Comparison of ENCODE assay signal across 18 cellular contexts in the genomic region with DNA sequence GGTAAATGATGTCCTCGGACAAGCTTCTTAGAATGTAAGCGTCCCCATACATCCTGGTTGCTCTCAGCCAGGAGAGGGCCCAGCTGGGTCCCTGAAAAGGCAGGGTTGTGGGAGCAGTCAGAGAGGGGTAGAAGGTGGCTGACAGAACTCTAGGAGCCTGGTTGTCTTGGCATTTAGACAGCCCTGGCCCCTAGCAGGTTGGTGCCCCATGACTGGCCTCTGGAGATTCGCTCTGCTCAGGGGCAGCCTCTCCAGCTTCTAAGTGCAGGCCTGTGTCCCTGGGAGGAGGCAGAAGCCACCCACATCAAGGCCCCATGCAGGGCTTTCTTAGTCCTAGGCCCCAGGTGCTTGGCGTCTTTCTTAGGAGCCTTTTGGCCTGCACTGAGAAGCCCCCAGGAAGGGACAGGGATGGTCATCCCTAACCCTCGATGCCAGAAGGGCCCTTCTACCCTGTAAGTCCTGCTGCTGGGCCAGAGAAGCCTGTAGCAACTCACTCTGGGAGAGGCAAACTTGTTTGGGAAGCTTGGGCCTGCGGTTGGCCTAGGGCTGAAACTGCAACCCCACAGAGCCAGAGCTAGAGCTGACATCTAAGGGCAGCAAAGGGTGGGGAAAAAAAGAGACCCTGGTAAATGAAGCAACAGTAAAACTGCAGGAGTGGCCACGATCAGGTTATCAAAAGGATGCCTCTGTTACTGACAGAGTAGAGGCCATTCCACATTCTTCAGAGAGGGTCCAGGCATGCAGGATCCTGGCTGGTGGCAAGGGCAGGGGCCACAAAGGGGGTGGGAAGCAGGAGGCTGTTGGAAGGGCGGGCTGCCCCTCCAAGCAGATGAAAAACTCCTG. TPM values are rescaled to one million over a fixed set of nuclear protein-coding genes. Genes with fewer than 3 reads are reported as not detected.
DNase-seq lines count a peak whose midpoint lies in the region; ATAC-seq and TF ChIP-seq lines count a peak whose summit lies in the region.
"Had no signal": no experiment of that assay in that cellular context is flagged by ENCODE, and none has a peak within 500 bp of the region (broad histone marks: within the 10 kb centered on the region; RNA-seq: fewer than 3 reads in every experiment).

No MANE protein-coding gene starts in this region.

- no peak overlapping the region for H3K27ac Mint-ChIP-seq in neural crest cell (ENCODE audit: unreplicated experiment)

- H3K9me3 ChIP-seq in right atrium auricular region, result no peaks in the 10 kb centered on the region
- H3K9me3 ChIP-seq in hepatocyte (ENCODE audit: low read depth), result no peaks in the 10 kb centered on the region
- H3K9me3 ChIP-seq: HAP-1 had no signal

- H3K4me1 Mint-ChIP-seq in neural crest cell, result peaks cover 23% of the 10 kb centered on the region

- no peaks in the 10 kb centered on the region for H3K9me3 Mint-ChIP-seq in neural crest cell

- TF ChIP-seq CTCF in right atrium auricular region (IDR thresholded peaks at IDR 0.05) (no peak), hepatocyte (IDR thresholded peaks at IDR 0.05; ENCODE audit: poor library complexity) (no peak), neural crest cell (conservative IDR thresholded peaks at IDR 0.05) (no peak)

- H4K20me1 ChIP-seq in hepatocyte (ENCODE audit: insufficient read depth, poor library complexity, severe bottlenecking), result peaks cover 6% of the 10 kb centered on the region

- H3K79me2 ChIP-seq in hepatocyte, result peaks cover 31% of the 10 kb centered on the region

- H3K36me3 ChIP-seq in right atrium auricular region (no peaks in the 10 kb centered on the region), hepatocyte (replicated peaks; ENCODE audit: insufficient read depth, low read depth) (no peaks in the 10 kb centered on the region)
- H3K36me3 ChIP-seq: BLaER1, HAP-1 had no signal

- intact Hi-C loops in Right ventricle myocardium superior (cut with DNase I), result no loop called here

- H3K27ac ChIP-seq in right atrium auricular region (no peak overlapping the region), hepatocyte (peak overlapping the region; percentile 87)
- H3K27ac ChIP-seq: BLaER1 had no signal

- no peak overlapping the region for H2AFZ ChIP-seq in hepatocyte

- 70% methylated on average over 8 of the region's 8 CpGs for WGBS in hepatocyte (ENCODE audit: low lambda C conversion rate, missing lambda C conversion rate)

- DNase-seq in right atrium auricular region (ENCODE audit: low spot score) (peak; percentile 34), Right ventricle myocardium superior (no peak), hepatocyte (ENCODE audit: low spot score) (no peak), neural crest cell (ENCODE audit: low read depth, low spot score) (no peak), NCI-H187 treated with DMSO at 0.1 percent for 48 hours (lab: John Stamatoyannopoulos, UW) (no peak), erythroblast (lab: John Stamatoyannopoulos, UW) (no peak)
- no peak for DNase-seq in effector CD8-positive, alpha-beta T cell (lab: John Stamatoyannopoulos, UW)
- DNase-seq: IMR-90, NCI-H1436, NCI-H2081 treated with DMSO at 0.1 percent for 48 hours, NCI-H226, NCI-H526 treated with DMSO at 0.1 percent for 48 hours had no signal

- no peak overlapping the region for H3K4me3 ChIP-seq in right atrium auricular region
- no peak overlapping the region for H3K4me3 ChIP-seq in hepatocyte
- H3K4me3 ChIP-seq: BLaER1, HAP-1 had no signal

- H3K27me3 ChIP-seq in right atrium auricular region, result peaks cover 19 to 45% of the 10 kb centered on the region in 2 donors
- H3K27me3 ChIP-seq in hepatocyte, result peaks cover 97% of the 10 kb centered on the region

- peaks cover 100% of the 10 kb centered on the region for H3K27me3 Mint-ChIP-seq in neural crest cell (ENCODE audit: low read depth)

- peak overlapping the region; percentile 64 for H3K4me3 Mint-ChIP-seq in neural crest cell

- H3K4me2 ChIP-seq in hepatocyte, result no peak overlapping the region
- H3K4me2 ChIP-seq: BLaER1 had no signal

- no peaks in the 10 kb centered on the region for H3K36me3 Mint-ChIP-seq in neural crest cell (ENCODE audit: low read depth)

- H3K4me1 ChIP-seq in right atrium auricular region (peaks cover 0 to 33% of the 10 kb centered on the region in 2 donors), hepatocyte (ENCODE audit: insufficient read depth) (peaks cover 10% of the 10 kb centered on the region)
- H3K4me1 ChIP-seq: BLaER1 had no signal

- TF ChIP-seq POLR2A in erythroblast (IDR thresholded peaks at IDR 0.05; ENCODE audit: low read length), result no peak

- no peaks in the 10 kb centered on the region for H3K9me2 ChIP-seq in hepatocyte (replicated peaks; ENCODE audit: insufficient read depth)

- ATAC-seq in Right ventricle myocardium superior (ENCODE audit: poor library complexity) (no peak), HG02870 (IDR thresholded peaks at IDR 0.05; ENCODE audit: unreplicated experiment) (no peak)

RNA-seq across cellular contexts. Expression of gene CDX2, which starts 2.9 kb away (rescaled TPM):
- total RNA-seq in right atrium auricular region (not detected), Right ventricle myocardium superior (not detected), hepatocyte (34.6 and 40.0 TPM in 2 replicates), neural crest cell (1.3 and 2.4 TPM in 2 replicates)
- 52.4 and 60.6 TPM in 2 replicates for polyA plus RNA-seq in hepatocyte
- total RNA-seq: Daoy, IMR-90, LHCN-M2 had no signal
- polyA plus RNA-seq: IMR-90 had no signal

RNA-seq across cellular contexts. Expression of gene URAD, which starts 16.5 kb away (rescaled TPM):
- not detected for total RNA-seq in right atrium auricular region
- not detected for total RNA-seq in Right ventricle myocardium superior
- 13.5 and 18.2 TPM in 2 replicates for total RNA-seq in hepatocyte
- polyA plus RNA-seq in hepatocyte, result 35.7 and 38.1 TPM in 2 replicates
- total RNA-seq in neural crest cell, result 0.26 TPM in 1 of 2 replicates, not detected in the other
- total RNA-seq: Daoy, IMR-90, LHCN-M2, SK-MEL-5 had no signal
- polyA plus RNA-seq: IMR-90 had no signal

RNA-seq across cellular contexts. Expression of gene PDX1, which starts 52.2 kb away (rescaled TPM):
- total RNA-seq in right atrium auricular region (not detected), Right ventricle myocardium superior (not detected), hepatocyte (0.20 and 1.3 TPM in 2 replicates), neural crest cell (not detected in 2 replicates)
- 0.95 and 1.8 TPM in 2 replicates for polyA plus RNA-seq in hepatocyte
- total RNA-seq: Daoy, IMR-90, LHCN-M2, SK-MEL-5 had no signal
- polyA plus RNA-seq: IMR-90 had no signal

Comparison
In these comparisons a context has a peak if more than half of its experiments do, and no peak if none do; other contexts are left out.
1. RNA of gene CDX2, which starts 2.9 kb away (total RNA-seq): 34.6 to 40.0 TPM in hepatocyte; 1.3 to 2.4 TPM in neural crest cell, not detected in right atrium auricular region and not detected in Right ventricle myocardium superior (single experiment); every median in the first group is over 10 times any median in the second.
2. RNA of gene URAD, which starts 16.5 kb away (total RNA-seq): 13.5 to 18.2 TPM in hepatocyte; 0.26 TPM in neural crest cell, not detected in right atrium auricular region and not detected in Right ventricle myocardium superior (single experiment); every median in the first group is over 10 times any median in the second.